In the genomic region with DNA sequence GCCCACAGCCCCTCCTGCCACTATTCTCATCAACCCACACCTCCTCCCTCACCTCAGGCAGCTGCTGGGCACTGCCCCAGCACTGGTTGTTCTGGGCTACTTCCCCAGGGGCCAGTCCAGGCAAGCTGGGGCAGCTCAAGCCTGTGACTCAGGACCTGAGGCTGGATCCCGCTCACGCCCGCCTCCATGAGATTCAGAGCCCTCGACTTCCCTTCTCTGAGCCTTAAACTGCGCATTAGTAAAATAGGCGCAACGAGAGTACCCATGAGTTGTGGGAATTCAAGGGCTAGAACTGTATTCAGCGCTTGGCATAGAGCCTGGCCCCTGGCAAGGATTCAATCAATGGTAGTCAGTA, we compare ENCODE assay signal across 8 cellular contexts. TPM values are rescaled to one million over a fixed set of nuclear protein-coding genes. Genes with fewer than 3 reads are reported as not detected.
DNase-seq lines count a peak whose midpoint lies in the region; ATAC-seq and TF ChIP-seq lines count a peak whose summit lies in the region.

No MANE protein-coding gene starts in this region.

- H3K27ac Mint-ChIP-seq in CD4-positive, alpha-beta T cell: peak overlapping the region; percentile 85

- H3K9me3 ChIP-seq in CD4-positive, alpha-beta T cell (ENCODE audit: control insufficient read depth, low read length): no peaks in the 10 kb centered on the region
- H3K9me3 ChIP-seq in endocrine pancreas (ENCODE audit: control insufficient read depth, low read length): no peaks in the 10 kb centered on the region
- H3K9me3 ChIP-seq in mucosa of descending colon: no peaks in the 10 kb centered on the region
- H3K9me3 ChIP-seq in uterus: no peaks in the 10 kb centered on the region

- DNase-seq in CD4-positive, alpha-beta T cell: no peak
- DNase-seq in RKO (ENCODE audit: low spot score): peak; percentile 78
- DNase-seq in mucosa of descending colon: peak in 2 of 3 donors; percentile 76 to 88
- DNase-seq in uterus: no peak
- DNase-seq in cerebellum (ENCODE audit: low spot score): no peak
- no peak for DNase-seq in globus pallidus (ENCODE audit: low spot score)

- no peak for TF ChIP-seq POLR2A in uterus (IDR thresholded peaks at IDR 0.05)

- H3K27me3 Mint-ChIP-seq in CD4-positive, alpha-beta T cell: no peaks in the 10 kb centered on the region

- H3K36me3 Mint-ChIP-seq in CD4-positive, alpha-beta T cell (ENCODE audit: low read depth): no peaks in the 10 kb centered on the region

- peak overlapping the region; percentile 74 for H3K27ac ChIP-seq in CD4-positive, alpha-beta T cell (ENCODE audit: low read depth, low read length)
- H3K27ac ChIP-seq in uterus: peak overlapping the region; percentile 93 to 94

- POLR2A ChIA-PET in CD4-positive, alpha-beta T cell (lab: Charles Lee): interaction anchor here (0.5 to 3.8 kb wide), 11 partner anchors 10 to 53 kb away, joined by 3 to 38 read pairs (median 5); no protein-coding TSS in a partner anchor

- no peaks in the 10 kb centered on the region for H3K4me1 ChIP-seq in endocrine pancreas (ENCODE audit: control insufficient read depth, insufficient read depth, low read length)
- peaks cover 29% of the 10 kb centered on the region for H3K4me1 ChIP-seq in mucosa of descending colon (ENCODE audit: low read depth)
- H3K4me1 ChIP-seq in uterus: peaks cover 0 to 4% of the 10 kb centered on the region in 2 donors

- no peaks in the 10 kb centered on the region for H3K9me3 Mint-ChIP-seq in CD4-positive, alpha-beta T cell

- no peak for TF ChIP-seq CTCF in CD4-positive, alpha-beta T cell (IDR thresholded peaks at IDR 0.05)
- TF ChIP-seq CTCF in mucosa of descending colon (IDR thresholded peaks at IDR 0.05) (no peak), uterus (IDR thresholded peaks at IDR 0.05) (no peak)

- no peaks in the 10 kb centered on the region for H3K27me3 ChIP-seq in CD4-positive, alpha-beta T cell (ENCODE audit: control insufficient read depth, insufficient read depth, low read length)
- no peaks in the 10 kb centered on the region for H3K27me3 ChIP-seq in endocrine pancreas (ENCODE audit: control insufficient read depth, insufficient read depth, low read length)
- H3K27me3 ChIP-seq in uterus: no peaks in the 10 kb centered on the region

- CTCF ChIA-PET in CD4-positive, alpha-beta T cell (lab: Charles Lee): interaction anchor here (1.4 to 13.1 kb wide), 3 partner anchors 8 to 53 kb away, joined by 5 to 168 read pairs (median 11); no protein-coding TSS in a partner anchor

- H3K36me3 ChIP-seq in endocrine pancreas (ENCODE audit: control insufficient read depth, insufficient read depth, low read length) (no peaks in the 10 kb centered on the region), mucosa of descending colon (ENCODE audit: low read depth) (no peaks in the 10 kb centered on the region), uterus (no peaks in the 10 kb centered on the region)

- H3K4me1 Mint-ChIP-seq in CD4-positive, alpha-beta T cell (ENCODE audit: low read depth): peaks cover 76% of the 10 kb centered on the region

- H3K9ac ChIP-seq in endocrine pancreas (ENCODE audit: control insufficient read depth, insufficient read depth, low read length): peak overlapping the region; percentile 13

- ATAC-seq in CD4-positive, alpha-beta T cell (ENCODE audit: poor library complexity): no peak
- peak; percentile 1 for ATAC-seq in HG03280 (IDR thresholded peaks at IDR 0.05; ENCODE audit: unreplicated experiment)
- peak; percentile 35 for ATAC-seq in mucosa of descending colon

- H3K4me3 ChIP-seq in endocrine pancreas (ENCODE audit: control insufficient read depth, insufficient read depth, low read length) (peak overlapping the region; percentile 47), mucosa of descending colon (peak overlapping the region; percentile 9), uterus (peak overlapping the region; percentile 53 to 55)

- peak overlapping the region; percentile 95 for H3K4me3 Mint-ChIP-seq in CD4-positive, alpha-beta T cell

- intact Hi-C loops in CD4-positive, alpha-beta T cell (cut with DNase I, micrococcal nuclease): loop anchor here in 1 of 2 experiments (2.0 to 10.0 kb wide), 3 partner anchors 32 to 790 kb away; a partner anchor contains a TSS
- intact Hi-C loops in mucosa of descending colon (cut with DNase I, micrococcal nuclease) (no loop called here), uterus (cut with DNase I; ENCODE audit: low total_unique reads) (loop anchor here (10.0 kb wide), 1 partner anchor 340 kb away; no protein-coding TSS in a partner anchor)

RNA-seq across cellular contexts. Expression of a gene that starts 0.8 kb away (rescaled TPM):
- 10 to 100 TPM; 33.8 to 37.3 TPM for total RNA-seq in CD4-positive, alpha-beta T cell
- total RNA-seq in mucosa of descending colon: 10 to 100 TPM; 27.2 to 43.2 (median 29.6) TPM
- total RNA-seq in uterus: 10 to 100 TPM; 10.2 to 26.3 (median 20.8) TPM
- total RNA-seq in cerebellum: 6.4 TPM

Comparison
In these comparisons a context has a peak if more than half of its experiments do, and no peak if none do; other contexts are left out.
1. DNase-seq: peak in RKO (single experiment) and mucosa of descending colon (2 of 3); none in CD4-positive, alpha-beta T cell (0 of 10), uterus (0 of 2), cerebellum (single experiment) and globus pallidus (single experiment).
2. Peak in every context shown above with its lines, with median percentiles within 50 percentile points of each other: H3K4me3 ChIP-seq.